Comparison of ENCODE assay signal across 26 cellular contexts in genomic region chr9:92253656-92254055, GRCh38.
"Had no signal": no experiment of that assay in that cellular context is flagged by ENCODE, and none has a peak within 500 bp of the region (broad histone marks: within the 10 kb centered on the region; RNA-seq: fewer than 3 reads in every experiment).

No MANE protein-coding gene starts in this region.

- H3K9me3 ChIP-seq: lower lobe of right lung, sigmoid colon, transverse colon, vagina had no signal

- H3K4me1 Mint-ChIP-seq: activated naive CD8-positive, alpha-beta T cell treated with anti-CD3 and anti-CD28 coated beads, Interleukin-2, amount 10 ng/mL, durations not matched to agents 7 days and 5 days; naive B cell; neural crest cell had no signal

- H3K27me3 ChIP-seq: cardiac muscle cell, sigmoid colon, transverse colon, vagina had no signal

- ATAC-seq: activated T-cell treated with anti-CD3 and anti-CD28 coated beads, Interleukin-2, amount 50 U/mL, for 4 hours; lower lobe of right lung had no signal

- H3K27ac ChIP-seq: cardiac muscle cell, lower lobe of right lung, sigmoid colon, transverse colon, vagina, WERI-Rb-1 had no signal

- H3K4me3 ChIP-seq: cardiac muscle cell, lower lobe of right lung, sigmoid colon, smooth muscle cell, transverse colon, vagina had no signal

- H3K27me3 Mint-ChIP-seq: activated naive CD8-positive, alpha-beta T cell treated with anti-CD3 and anti-CD28 coated beads, Interleukin-2, amount 10 ng/mL, durations not matched to agents 7 days and 5 days; naive B cell; stimulated activated naive CD8-positive, alpha-beta T cell treated with anti-CD3 and anti-CD28 coated beads, Interleukin-15, Interleukin-2, amounts not matched to agents 100 ng/mL and 50 ng/mL, for 24 hours had no signal

- H3K4me1 ChIP-seq: lower lobe of right lung, sigmoid colon, transverse colon, vagina had no signal

- H3K4me3 Mint-ChIP-seq: activated naive CD4-positive, alpha-beta T cell treated with anti-CD3 and anti-CD28 coated beads for 36 hours; activated naive CD8-positive, alpha-beta T cell treated with anti-CD3 and anti-CD28 coated beads, Interleukin-2, amount 10 ng/mL, durations not matched to agents 7 days and 5 days; activated T-cell treated with anti-CD3 and anti-CD28 coated beads, Interleukin-2, amount 50 U/mL, for 4 hours; naive B cell; neural crest cell; stimulated activated naive CD8-positive, alpha-beta T cell treated with anti-CD3 and anti-CD28 coated beads, Interleukin-15, Interleukin-2, amounts not matched to agents 100 ng/mL and 50 ng/mL, for 24 hours had no signal

- DNase-seq: activated CD4-positive, alpha-beta T cell treated with anti-CD3 and anti-CD28 coated beads for 1 hour; activated CD4-positive, alpha-beta T cell treated with anti-CD3 and anti-CD28 coated beads, Interleukin-2, amount 50 U/mL, for 4 hours; activated CD8-positive, alpha-beta memory T cell treated with anti-CD3 and anti-CD28 coated beads for 24 hours; activated CD8-positive, alpha-beta memory T cell treated with anti-CD3 and anti-CD28 coated beads, Interleukin-2, amount 50 U/mL, for 4 hours; activated effector memory CD4-positive, alpha-beta T cell treated with Interleukin-2 at 50 U/mL for 16 hours; activated naive CD4-positive, alpha-beta T cell treated with anti-CD3 and anti-CD28 coated beads for 36 hours; activated naive CD8-positive, alpha-beta T cell treated with anti-CD3 and anti-CD28 coated beads, Interleukin-2, amount 10 ng/mL, durations not matched to agents 7 days and 5 days; activated T-cell treated with anti-CD3 and anti-CD28 coated beads, Interleukin-2, amount 50 U/mL, for 4 hours; effector CD4-positive, alpha-beta T cell; erythroblast; foreskin fibroblast; kidney; lower lobe of right lung; naive B cell; occipital lobe; posterior cingulate gyrus; sigmoid colon; stimulated activated CD4-positive, alpha-beta T cell treated with anti-CD3 and anti-CD28 coated beads, Interleukin-15, amount 100 ng/mL, for 24 hours; T-helper 1 cell; transverse colon; WERI-Rb-1 had no signal

- H3K9me3 Mint-ChIP-seq: activated naive CD4-positive, alpha-beta T cell treated with anti-CD3 and anti-CD28 coated beads for 36 hours; activated naive CD8-positive, alpha-beta T cell treated with anti-CD3 and anti-CD28 coated beads, Interleukin-2, amount 10 ng/mL, durations not matched to agents 7 days and 5 days; activated T-cell treated with anti-CD3 and anti-CD28 coated beads, Interleukin-2, amount 50 U/mL, for 4 hours; naive B cell; neural crest cell; stimulated activated naive CD8-positive, alpha-beta T cell treated with anti-CD3 and anti-CD28 coated beads, Interleukin-15, Interleukin-2, amounts not matched to agents 100 ng/mL and 50 ng/mL, for 24 hours had no signal

- H3K4me2 ChIP-seq: smooth muscle cell had no signal

- H3K27ac Mint-ChIP-seq: activated naive CD4-positive, alpha-beta T cell treated with anti-CD3 and anti-CD28 coated beads for 36 hours; activated naive CD8-positive, alpha-beta T cell treated with anti-CD3 and anti-CD28 coated beads, Interleukin-2, amount 10 ng/mL, durations not matched to agents 7 days and 5 days; stimulated activated naive CD8-positive, alpha-beta T cell treated with anti-CD3 and anti-CD28 coated beads, Interleukin-15, Interleukin-2, amounts not matched to agents 100 ng/mL and 50 ng/mL, for 24 hours had no signal
